In the genomic region with DNA sequence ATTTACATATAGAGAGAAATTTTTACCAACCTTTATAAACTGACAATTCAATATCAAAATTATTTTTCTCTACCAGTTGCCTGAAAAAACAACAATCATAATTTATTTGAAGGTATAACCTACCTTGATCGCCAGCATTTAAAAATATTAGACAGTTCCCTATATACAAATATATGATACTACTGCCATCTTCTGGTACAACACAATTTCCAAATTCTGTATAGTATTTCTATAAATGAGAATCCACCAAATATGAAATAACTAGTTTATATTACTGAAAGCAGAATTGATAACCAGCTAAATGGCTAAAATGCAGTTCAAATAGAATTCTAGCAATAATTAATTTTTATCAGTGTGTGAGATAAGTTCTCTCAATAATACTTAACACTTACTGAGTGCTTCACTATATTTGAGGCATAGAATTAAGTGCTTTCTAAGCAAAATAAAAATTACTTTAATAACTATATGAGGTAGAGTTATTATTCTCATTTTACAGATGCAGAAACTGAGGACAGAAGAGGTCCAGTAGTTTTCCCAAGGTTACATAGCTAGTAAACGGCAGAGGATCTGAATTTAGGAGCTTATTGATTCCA, we compare ENCODE assay signal across 9 cellular contexts.
DNase-seq lines count a peak whose midpoint lies in the region; TF ChIP-seq lines count a peak whose summit lies in the region.
"Had no signal": no experiment of that assay in that cellular context is flagged by ENCODE, and none has a peak within 500 bp of the region (broad histone marks: within the 10 kb centered on the region; RNA-seq: fewer than 3 reads in every experiment).

No MANE protein-coding gene starts in this region.

- H3K27ac ChIP-seq in VCaP (no peak overlapping the region), liver (ENCODE audit: low read depth in 1 of 2, low read length in 2 of 2) (no peak overlapping the region)

- peak; percentile 71 for TF ChIP-seq CTCF in VCaP (conservative IDR thresholded peaks at IDR 0.05)
- TF ChIP-seq CTCF in liver (IDR thresholded peaks at IDR 0.05; ENCODE audit: low read depth, low read length, missing input control) = peak; percentile 27

- no peaks in the 10 kb centered on the region for H3K4me1 ChIP-seq in liver (ENCODE audit: control insufficient read depth in 4 of 4, insufficient read depth in 4 of 4, low read length in 3 of 4)

- DNase-seq in COLO829 (ENCODE audit: low spot score) = peak; percentile 9
- DNase-seq in Kasumi-1 (lab: John Stamatoyannopoulos, UW) = peak; percentile 30 to 62
- DNase-seq in stimulated activated CD4-positive, alpha-beta T cell treated with anti-CD3 and anti-CD28 coated beads, Interleukin-1b, Interleukin-23, amount 100 ng/mL, for 48 hours = no peak
- no peak for DNase-seq in T-helper 9 cell
- DNase-seq in retina = no peak
- no peak for DNase-seq in AG20443 (ENCODE audit: low spot score)
- DNase-seq: activated CD4-positive, alpha-beta memory T cell treated with anti-CD3 and anti-CD28 coated beads, Interleukin-2, amount 10 ng/mL, durations not matched to agents 7 days and 5 days had no signal

- H3K4me3 ChIP-seq in liver (ENCODE audit: low read depth in 1 of 3, low read length in 3 of 3) = no peak overlapping the region

- no peaks in the 10 kb centered on the region for H3K9me3 ChIP-seq in liver (ENCODE audit: control insufficient read depth in 4 of 4, low read length in 3 of 4)

- no peaks in the 10 kb centered on the region for H3K36me3 ChIP-seq in liver (ENCODE audit: control insufficient read depth in 4 of 4, insufficient read depth in 3 of 4, low read depth in 1 of 4, low read length in 3 of 4)

- TF ChIP-seq RAD21 in liver (IDR thresholded peaks at IDR 0.05) = peak; percentile 64 to 66

- no peak overlapping the region for H3K9ac ChIP-seq in liver (ENCODE audit: low read depth in 1 of 2, low read length in 2 of 2)

- H3K27me3 ChIP-seq in liver (ENCODE audit: control insufficient read depth in 4 of 4, insufficient read depth in 4 of 4, low read length in 3 of 4) = no peaks in the 10 kb centered on the region

- 66% methylated on average over 2 of the region's 2 CpGs for WGBS in liver

TF ChIP-seq in liver, 16 proteins besides CTCF, POLR2A, EP300 and RAD21:
- TF ChIP-seq, protein P1, sequence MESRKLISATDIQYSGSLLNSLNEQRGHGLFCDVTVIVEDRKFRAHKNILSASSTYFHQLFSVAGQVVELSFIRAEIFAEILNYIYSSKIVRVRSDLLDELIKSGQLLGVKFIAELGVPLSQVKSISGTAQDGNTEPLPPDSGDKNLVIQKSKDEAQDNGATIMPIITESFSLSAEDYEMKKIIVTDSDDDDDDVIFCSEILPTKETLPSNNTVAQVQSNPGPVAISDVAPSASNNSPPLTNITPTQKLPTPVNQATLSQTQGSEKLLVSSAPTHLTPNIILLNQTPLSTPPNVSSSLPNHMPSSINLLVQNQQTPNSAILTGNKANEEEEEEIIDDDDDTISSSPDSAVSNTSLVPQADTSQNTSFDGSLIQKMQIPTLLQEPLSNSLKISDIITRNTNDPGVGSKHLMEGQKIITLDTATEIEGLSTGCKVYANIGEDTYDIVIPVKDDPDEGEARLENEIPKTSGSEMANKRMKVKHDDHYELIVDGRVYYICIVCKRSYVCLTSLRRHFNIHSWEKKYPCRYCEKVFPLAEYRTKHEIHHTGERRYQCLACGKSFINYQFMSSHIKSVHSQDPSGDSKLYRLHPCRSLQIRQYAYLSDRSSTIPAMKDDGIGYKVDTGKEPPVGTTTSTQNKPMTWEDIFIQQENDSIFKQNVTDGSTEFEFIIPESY (IDR thresholded peaks at IDR 0.05) = no peak
- TF ChIP-seq NR2F2 (IDR thresholded peaks at IDR 0.05) (no peak), EGR1 (IDR thresholded peaks at IDR 0.05; ENCODE audit: low read depth in 2 of 2) (no peak), GABPA (IDR thresholded peaks at IDR 0.05 in 1 of 2, conservative IDR thresholded peaks at IDR 0.05 in 1 of 2) (no peak), HNF4A (conservative IDR thresholded peaks at IDR 0.05) (no peak)
- TF ChIP-seq, protein P2, sequence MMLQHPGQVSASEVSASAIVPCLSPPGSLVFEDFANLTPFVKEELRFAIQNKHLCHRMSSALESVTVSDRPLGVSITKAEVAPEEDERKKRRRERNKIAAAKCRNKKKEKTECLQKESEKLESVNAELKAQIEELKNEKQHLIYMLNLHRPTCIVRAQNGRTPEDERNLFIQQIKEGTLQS (IDR thresholded peaks at IDR 0.05) = no peak

Comparison
In these comparisons a context has a peak if more than half of its experiments do, and no peak if none do; other contexts are left out.
1. DNase-seq: peak in COLO829 (single experiment) and Kasumi-1 (2 of 2); none in stimulated activated CD4-positive, alpha-beta T cell treated with anti-CD3 and anti-CD28 coated beads, Interleukin-1b, Interleukin-23, amount 100 ng/mL, for 48 hours (single experiment), T-helper 9 cell (single experiment), retina (single experiment) and AG20443 (single experiment).